ENCODE assay signal across 1 cellular context in the genomic region with DNA sequence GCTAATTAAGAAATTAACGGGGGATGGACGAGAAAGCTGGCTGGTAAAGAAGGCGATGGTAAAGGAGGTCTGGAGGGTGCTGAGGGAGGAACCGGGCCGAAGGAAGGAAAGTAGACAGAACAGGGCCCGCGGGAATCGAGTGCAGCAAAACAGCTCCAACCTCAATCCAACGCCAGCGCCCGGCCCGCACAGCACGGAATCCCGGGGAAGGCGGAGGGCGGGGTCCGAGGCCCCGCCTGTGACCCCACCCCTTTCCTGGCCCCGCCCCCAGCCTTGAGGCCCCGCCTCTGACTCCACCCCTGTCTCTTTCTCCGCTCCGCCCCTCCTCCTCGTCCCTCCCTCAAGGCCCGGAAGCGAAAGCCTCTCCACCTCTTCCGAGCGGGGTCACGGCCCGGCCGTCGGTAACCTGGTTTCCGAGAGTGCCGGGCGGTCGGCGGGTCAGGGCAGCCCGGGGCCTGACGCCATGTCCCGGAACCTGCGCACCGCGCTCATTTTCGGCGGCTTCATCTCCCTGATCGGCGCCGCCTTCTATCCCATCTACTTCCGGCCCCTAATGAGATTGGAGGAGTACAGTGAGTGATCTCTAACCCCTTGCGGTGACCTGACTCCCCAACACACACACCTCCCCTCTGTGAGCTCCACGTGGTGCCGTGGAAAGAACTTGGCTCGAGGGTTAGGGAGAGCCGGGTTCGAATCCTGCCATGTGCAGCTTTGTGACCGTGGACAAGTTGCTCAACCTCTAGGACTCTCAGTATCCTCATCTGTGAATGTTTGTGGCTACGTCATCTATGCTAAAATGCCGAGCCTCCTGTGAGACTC.
TF ChIP-seq lines count a peak whose summit lies in the region.

A gene (plus strand): TSS at position 370 of the 819 bp plus-strand sequence. CDS start 94 bp downstream, at position 464.

TF ChIP-seq in HepG2, 621 proteins besides CTCF, POLR2A, EP300 and RAD21 (continued from another document and continues in another):
- TF ChIP-seq ZNF589 (CRISPR knock-in tag; conservative IDR thresholded peaks at IDR 0.05) (no peak), DNMT1 (CRISPR knock-in tag; IDR thresholded peaks at IDR 0.05) (no peak), SP2 (CRISPR knock-in tag; IDR thresholded peaks at IDR 0.05) (no peak; the same call in 1 of the 2 replicates), GTF3A (CRISPR knock-in tag; conservative IDR thresholded peaks at IDR 0.05) (no peak), JARID2 (CRISPR knock-in tag; IDR thresholded peaks at IDR 0.05; ENCODE audit: insufficient replicate concordance) (peak; percentile 43), ZNF510 (CRISPR knock-in tag; IDR thresholded peaks at IDR 0.05; ENCODE audit: low read depth) (no peak), ZNF75D (CRISPR knock-in tag; IDR thresholded peaks at IDR 0.05; ENCODE audit: borderline replicate concordance) (no peak), PLRG1 (conservative IDR thresholded peaks at IDR 0.05) (no peak), SMARCC2 (IDR thresholded peaks at IDR 0.05) (no peak), KDM5A (IDR thresholded peaks at IDR 0.05; ENCODE audit: borderline replicate concordance, low read length) (peak; percentile 24; the same call in 1 of the 2 replicates), ZNF703 (CRISPR knock-in tag; IDR thresholded peaks at IDR 0.05; ENCODE audit: borderline replicate concordance) (no peak), ARNT (IDR thresholded peaks at IDR 0.05) (no peak), KDM2A (CRISPR knock-in tag; IDR thresholded peaks at IDR 0.05; ENCODE audit: borderline replicate concordance, low read depth) (peak; percentile 70; the same call in 1 of the 2 replicates), ATF7 (IDR thresholded peaks at IDR 0.05) (peak; percentile 40), ATF7 (CRISPR knock-in tag; IDR thresholded peaks at IDR 0.05) (peak; percentile 72), ZNF570 (CRISPR knock-in tag; IDR thresholded peaks at IDR 0.05; ENCODE audit: borderline replicate concordance) (0 out of 2 replicates have a peak, but pooled peaks have one; percentile 63), ZBTB20 (CRISPR knock-in tag; IDR thresholded peaks at IDR 0.05; ENCODE audit: borderline replicate concordance, low read depth) (no peak; the same call in 1 of the 2 replicates), NR1H2 (CRISPR knock-in tag; IDR thresholded peaks at IDR 0.05; ENCODE audit: borderline replicate concordance, low read depth) (no peak), ZNF652 (CRISPR knock-in tag; IDR thresholded peaks at IDR 0.05; ENCODE audit: borderline replicate concordance, low read depth) (no peak), MIXL1 (CRISPR knock-in tag; IDR thresholded peaks at IDR 0.05) (peak; percentile 36; the same call in 1 of the 2 replicates), PHF21A (CRISPR knock-in tag; IDR thresholded peaks at IDR 0.05) (peak; percentile 64; the same call in 1 of the 2 replicates), NFATC3 (CRISPR knock-in tag; IDR thresholded peaks at IDR 0.05) (0 out of 2 replicates have a peak, but pooled peaks have one; percentile 85), NKX3-1 (CRISPR knock-in tag; IDR thresholded peaks at IDR 0.05) (peak; percentile 32; the same call in 1 of the 2 replicates), MXI1 (IDR thresholded peaks at IDR 0.05; ENCODE audit: borderline replicate concordance, low read depth, low read length) (peak; percentile 41; the same call in 1 of the 3 replicates), HDAC1 (CRISPR knock-in tag; IDR thresholded peaks at IDR 0.05) (peak; percentile 83), FOXK1 (CRISPR knock-in tag; IDR thresholded peaks at IDR 0.05; ENCODE audit: borderline replicate concordance, low read depth) (peak; percentile 52; the same call in 1 of the 2 replicates), ZNF564 (CRISPR knock-in tag; IDR thresholded peaks at IDR 0.05) (no peak), THAP11 (CRISPR knock-in tag; IDR thresholded peaks at IDR 0.05) (peak; percentile 90), ZNF224 (CRISPR knock-in tag; IDR thresholded peaks at IDR 0.05) (no peak), RBM39 (IDR thresholded peaks at IDR 0.05; ENCODE audit: low read depth, low read length, poor library complexity, severe bottlenecking) (peak; percentile 67), ZNF672 (CRISPR knock-in tag; IDR thresholded peaks at IDR 0.05) (no peak), BHLHE40 (IDR thresholded peaks at IDR 0.05; ENCODE audit: low read length) (no peak), HOXD1 (CRISPR knock-in tag; IDR thresholded peaks at IDR 0.05) (peak; percentile 77), ZNF367 (CRISPR knock-in tag; IDR thresholded peaks at IDR 0.05; ENCODE audit: borderline replicate concordance) (no peak), PCBP1 (IDR thresholded peaks at IDR 0.05; ENCODE audit: borderline replicate concordance, low read depth, low read length) (no peak), ZNF180 (CRISPR knock-in tag; IDR thresholded peaks at IDR 0.05; ENCODE audit: borderline replicate concordance, low read depth) (no peak), TAF1 (CRISPR knock-in tag; IDR thresholded peaks at IDR 0.05) (peak; percentile 73), LCORL (IDR thresholded peaks at IDR 0.05) (no peak), LCORL (CRISPR knock-in tag; IDR thresholded peaks at IDR 0.05) (peak; percentile 79), ZNF790 (CRISPR knock-in tag; IDR thresholded peaks at IDR 0.05; ENCODE audit: borderline replicate concordance) (no peak), SP4 (CRISPR knock-in tag; IDR thresholded peaks at IDR 0.05) (peak; percentile 95), RAD51 (IDR thresholded peaks at IDR 0.05; ENCODE audit: borderline replicate concordance) (no peak)
- TF ChIP-seq, protein P1, sequence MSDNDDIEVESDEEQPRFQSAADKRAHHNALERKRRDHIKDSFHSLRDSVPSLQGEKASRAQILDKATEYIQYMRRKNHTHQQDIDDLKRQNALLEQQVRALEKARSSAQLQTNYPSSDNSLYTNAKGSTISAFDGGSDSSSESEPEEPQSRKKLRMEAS (IDR thresholded peaks at IDR 0.05) = peak; percentile 97
- TF ChIP-seq, protein P2, sequence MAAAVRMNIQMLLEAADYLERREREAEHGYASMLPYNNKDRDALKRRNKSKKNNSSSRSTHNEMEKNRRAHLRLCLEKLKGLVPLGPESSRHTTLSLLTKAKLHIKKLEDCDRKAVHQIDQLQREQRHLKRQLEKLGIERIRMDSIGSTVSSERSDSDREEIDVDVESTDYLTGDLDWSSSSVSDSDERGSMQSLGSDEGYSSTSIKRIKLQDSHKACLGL (CRISPR knock-in tag; IDR thresholded peaks at IDR 0.05) = peak; percentile 69
- TF ChIP-seq, protein P3, sequence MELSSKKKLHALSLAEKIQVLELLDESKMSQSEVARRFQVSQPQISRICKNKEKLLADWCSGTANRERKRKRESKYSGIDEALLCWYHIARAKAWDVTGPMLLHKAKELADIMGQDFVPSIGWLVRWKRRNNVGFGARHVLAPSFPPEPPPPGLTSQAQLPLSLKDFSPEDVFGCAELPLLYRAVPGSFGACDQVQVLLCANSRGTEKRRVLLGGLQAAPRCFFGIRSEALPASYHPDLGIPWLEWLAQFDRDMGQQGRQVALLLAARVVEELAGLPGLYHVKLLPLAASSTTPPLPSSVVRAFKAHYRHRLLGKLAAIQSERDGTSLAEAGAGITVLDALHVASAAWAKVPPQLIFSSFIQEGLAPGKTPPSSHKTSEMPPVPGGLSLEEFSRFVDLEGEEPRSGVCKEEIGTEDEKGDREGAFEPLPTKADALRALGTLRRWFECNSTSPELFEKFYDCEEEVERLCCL (CRISPR knock-in tag; IDR thresholded peaks at IDR 0.05; ENCODE audit: borderline replicate concordance) = no peak
- TF ChIP-seq, protein P4, sequence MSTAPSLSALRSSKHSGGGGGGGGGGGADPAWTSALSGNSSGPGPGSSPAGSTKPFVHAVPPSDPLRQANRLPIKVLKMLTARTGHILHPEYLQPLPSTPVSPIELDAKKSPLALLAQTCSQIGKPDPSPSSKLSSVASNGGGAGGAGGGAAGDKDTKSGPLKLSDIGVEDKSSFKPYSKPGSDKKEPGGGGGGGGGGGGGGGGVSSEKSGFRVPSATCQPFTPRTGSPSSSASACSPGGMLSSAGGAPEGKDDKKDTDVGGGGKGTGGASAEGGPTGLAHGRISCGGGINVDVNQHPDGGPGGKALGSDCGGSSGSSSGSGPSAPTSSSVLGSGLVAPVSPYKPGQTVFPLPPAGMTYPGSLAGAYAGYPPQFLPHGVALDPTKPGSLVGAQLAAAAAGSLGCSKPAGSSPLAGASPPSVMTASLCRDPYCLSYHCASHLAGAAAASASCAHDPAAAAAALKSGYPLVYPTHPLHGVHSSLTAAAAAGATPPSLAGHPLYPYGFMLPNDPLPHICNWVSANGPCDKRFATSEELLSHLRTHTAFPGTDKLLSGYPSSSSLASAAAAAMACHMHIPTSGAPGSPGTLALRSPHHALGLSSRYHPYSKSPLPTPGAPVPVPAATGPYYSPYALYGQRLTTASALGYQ (CRISPR knock-in tag; IDR thresholded peaks at IDR 0.05) = no peak
- TF ChIP-seq, protein P5, sequence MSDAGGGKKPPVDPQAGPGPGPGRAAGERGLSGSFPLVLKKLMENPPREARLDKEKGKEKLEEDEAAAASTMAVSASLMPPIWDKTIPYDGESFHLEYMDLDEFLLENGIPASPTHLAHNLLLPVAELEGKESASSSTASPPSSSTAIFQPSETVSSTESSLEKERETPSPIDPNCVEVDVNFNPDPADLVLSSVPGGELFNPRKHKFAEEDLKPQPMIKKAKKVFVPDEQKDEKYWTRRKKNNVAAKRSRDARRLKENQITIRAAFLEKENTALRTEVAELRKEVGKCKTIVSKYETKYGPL (CRISPR knock-in tag; IDR thresholded peaks at IDR 0.05) = no peak
- TF ChIP-seq, protein P6, sequence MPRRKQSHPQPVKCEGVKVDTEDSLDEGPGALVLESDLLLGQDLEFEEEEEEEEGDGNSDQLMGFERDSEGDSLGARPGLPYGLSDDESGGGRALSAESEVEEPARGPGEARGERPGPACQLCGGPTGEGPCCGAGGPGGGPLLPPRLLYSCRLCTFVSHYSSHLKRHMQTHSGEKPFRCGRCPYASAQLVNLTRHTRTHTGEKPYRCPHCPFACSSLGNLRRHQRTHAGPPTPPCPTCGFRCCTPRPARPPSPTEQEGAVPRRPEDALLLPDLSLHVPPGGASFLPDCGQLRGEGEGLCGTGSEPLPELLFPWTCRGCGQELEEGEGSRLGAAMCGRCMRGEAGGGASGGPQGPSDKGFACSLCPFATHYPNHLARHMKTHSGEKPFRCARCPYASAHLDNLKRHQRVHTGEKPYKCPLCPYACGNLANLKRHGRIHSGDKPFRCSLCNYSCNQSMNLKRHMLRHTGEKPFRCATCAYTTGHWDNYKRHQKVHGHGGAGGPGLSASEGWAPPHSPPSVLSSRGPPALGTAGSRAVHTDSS (CRISPR knock-in tag; conservative IDR thresholded peaks at IDR 0.05) = 0 out of 2 replicates have a peak, but pooled peaks have one; percentile 81
- TF ChIP-seq, protein P7, sequence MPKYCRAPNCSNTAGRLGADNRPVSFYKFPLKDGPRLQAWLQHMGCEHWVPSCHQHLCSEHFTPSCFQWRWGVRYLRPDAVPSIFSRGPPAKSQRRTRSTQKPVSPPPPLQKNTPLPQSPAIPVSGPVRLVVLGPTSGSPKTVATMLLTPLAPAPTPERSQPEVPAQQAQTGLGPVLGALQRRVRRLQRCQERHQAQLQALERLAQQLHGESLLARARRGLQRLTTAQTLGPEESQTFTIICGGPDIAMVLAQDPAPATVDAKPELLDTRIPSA (CRISPR knock-in tag; IDR thresholded peaks at IDR 0.05; ENCODE audit: borderline replicate concordance) = no peak
- TF ChIP-seq, protein P8, sequence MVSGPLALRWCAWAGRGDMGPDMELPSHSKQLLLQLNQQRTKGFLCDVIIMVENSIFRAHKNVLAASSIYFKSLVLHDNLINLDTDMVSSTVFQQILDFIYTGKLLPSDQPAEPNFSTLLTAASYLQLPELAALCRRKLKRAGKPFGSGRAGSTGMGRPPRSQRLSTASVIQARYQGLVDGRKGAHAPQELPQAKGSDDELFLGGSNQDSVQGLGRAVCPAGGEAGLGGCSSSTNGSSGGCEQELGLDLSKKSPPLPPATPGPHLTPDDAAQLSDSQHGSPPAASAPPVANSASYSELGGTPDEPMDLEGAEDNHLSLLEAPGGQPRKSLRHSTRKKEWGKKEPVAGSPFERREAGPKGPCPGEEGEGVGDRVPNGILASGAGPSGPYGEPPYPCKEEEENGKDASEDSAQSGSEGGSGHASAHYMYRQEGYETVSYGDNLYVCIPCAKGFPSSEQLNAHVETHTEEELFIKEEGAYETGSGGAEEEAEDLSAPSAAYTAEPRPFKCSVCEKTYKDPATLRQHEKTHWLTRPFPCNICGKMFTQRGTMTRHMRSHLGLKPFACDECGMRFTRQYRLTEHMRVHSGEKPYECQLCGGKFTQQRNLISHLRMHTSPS (CRISPR knock-in tag; IDR thresholded peaks at IDR 0.05; ENCODE audit: low read depth) = no peak
- TF ChIP-seq, protein P9, sequence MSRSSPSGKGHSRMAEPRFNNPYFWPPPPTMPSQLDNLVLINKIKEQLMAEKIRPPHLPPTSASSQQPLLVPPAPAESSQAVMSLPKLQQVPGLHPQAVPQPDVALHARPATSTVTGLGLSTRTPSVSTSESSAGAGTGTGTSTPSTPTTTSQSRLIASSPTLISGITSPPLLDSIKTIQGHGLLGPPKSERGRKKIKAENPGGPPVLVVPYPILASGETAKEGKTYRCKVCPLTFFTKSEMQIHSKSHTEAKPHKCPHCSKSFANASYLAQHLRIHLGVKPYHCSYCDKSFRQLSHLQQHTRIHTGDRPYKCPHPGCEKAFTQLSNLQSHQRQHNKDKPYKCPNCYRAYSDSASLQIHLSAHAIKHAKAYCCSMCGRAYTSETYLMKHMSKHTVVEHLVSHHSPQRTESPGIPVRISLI (CRISPR knock-in tag; IDR thresholded peaks at IDR 0.05; ENCODE audit: borderline replicate concordance) = no peak; the same call in 1 of the 2 replicates
- TF ChIP-seq, protein P10, sequence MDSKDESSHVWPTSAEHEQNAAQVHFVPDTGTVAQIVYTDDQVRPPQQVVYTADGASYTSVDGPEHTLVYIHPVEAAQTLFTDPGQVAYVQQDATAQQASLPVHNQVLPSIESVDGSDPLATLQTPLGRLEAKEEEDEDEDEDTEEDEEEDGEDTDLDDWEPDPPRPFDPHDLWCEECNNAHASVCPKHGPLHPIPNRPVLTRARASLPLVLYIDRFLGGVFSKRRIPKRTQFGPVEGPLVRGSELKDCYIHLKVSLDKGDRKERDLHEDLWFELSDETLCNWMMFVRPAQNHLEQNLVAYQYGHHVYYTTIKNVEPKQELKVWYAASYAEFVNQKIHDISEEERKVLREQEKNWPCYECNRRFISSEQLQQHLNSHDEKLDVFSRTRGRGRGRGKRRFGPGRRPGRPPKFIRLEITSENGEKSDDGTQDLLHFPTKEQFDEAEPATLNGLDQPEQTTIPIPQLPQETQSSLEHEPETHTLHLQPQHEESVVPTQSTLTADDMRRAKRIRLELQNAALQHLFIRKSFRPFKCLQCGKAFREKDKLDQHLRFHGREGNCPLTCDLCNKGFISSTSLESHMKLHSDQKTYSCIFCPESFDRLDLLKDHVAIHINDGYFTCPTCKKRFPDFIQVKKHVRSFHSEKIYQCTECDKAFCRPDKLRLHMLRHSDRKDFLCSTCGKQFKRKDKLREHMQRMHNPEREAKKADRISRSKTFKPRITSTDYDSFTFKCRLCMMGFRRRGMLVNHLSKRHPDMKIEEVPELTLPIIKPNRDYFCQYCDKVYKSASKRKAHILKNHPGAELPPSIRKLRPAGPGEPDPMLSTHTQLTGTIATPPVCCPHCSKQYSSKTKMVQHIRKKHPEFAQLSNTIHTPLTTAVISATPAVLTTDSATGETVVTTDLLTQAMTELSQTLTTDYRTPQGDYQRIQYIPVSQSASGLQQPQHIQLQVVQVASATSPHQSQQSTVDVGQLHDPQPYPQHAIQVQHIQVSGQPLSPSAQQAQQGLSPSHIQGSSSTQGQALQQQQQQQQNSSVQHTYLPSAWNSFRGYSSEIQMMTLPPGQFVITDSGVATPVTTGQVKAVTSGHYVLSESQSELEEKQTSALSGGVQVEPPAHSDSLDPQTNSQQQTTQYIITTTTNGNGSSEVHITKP (CRISPR knock-in tag; IDR thresholded peaks at IDR 0.05; ENCODE audit: low read depth) = no peak
